In the genomic region with DNA sequence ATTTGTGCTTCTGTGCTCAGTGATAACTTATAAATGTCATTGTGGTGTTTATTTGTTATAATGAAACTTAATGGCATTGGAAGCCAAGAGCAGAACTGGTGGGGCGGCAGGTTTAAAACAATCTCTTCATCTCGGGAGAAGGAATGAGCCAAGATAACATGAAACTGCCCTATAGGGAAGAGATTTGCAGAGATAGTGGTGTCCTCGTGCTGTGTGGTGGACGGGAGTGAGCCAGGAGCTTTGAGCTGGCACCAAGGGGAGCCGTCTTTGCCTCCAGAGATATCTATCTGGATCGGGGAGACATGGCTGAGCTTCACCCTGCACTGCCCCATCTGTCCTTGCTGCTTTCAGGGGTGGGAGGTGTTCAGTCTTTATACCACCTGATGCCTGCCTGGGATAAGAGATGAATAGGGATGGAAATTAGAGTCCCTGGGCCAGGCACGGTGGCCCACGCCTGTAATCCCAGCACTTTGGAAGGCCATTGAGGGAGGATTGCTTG, we compare ENCODE assay signal across 21 cellular contexts.
DNase-seq lines count a peak whose midpoint lies in the region; ATAC-seq and TF ChIP-seq lines count a peak whose summit lies in the region.
"Had no signal": no experiment of that assay in that cellular context is flagged by ENCODE, and none has a peak within 500 bp of the region (broad histone marks: within the 10 kb centered on the region; RNA-seq: fewer than 3 reads in every experiment).

No MANE protein-coding gene starts in this region.

- peak; percentile 51 for DNase-seq in NCI-H82 (lab: John Stamatoyannopoulos, UW)
- DNase-seq in NCI-H82 treated with DMSO at 0.1 percent for 48 hours (lab: John Stamatoyannopoulos, UW; ENCODE audit: unreplicated experiment), result no peak
- no peak for DNase-seq in hepatocyte (ENCODE audit: low spot score)
- DNase-seq in Right ventricle myocardium inferior (ENCODE audit: missing footprints), result no peak
- DNase-seq in NCI-H524 (lab: John Stamatoyannopoulos, UW), result no peak
- no peak for DNase-seq in activated T-helper 2 cell treated with anti-CD3 and anti-CD28 coated beads, Interferon-gamma antibody, Interleukin-2, Interleukin-4, amounts not matched to agents 10 μg/mL and 5 μg/mL and 100 μg/mL, durations not matched to agents 14 hours and 24 hours and 36 hours (ENCODE audit: low spot score)
- DNase-seq: CD4-positive, alpha-beta memory T cell; COR-L47; GF-D8; KG1; NCI-H1694; NCI-H2029 treated with DMSO at 0.1 percent for 48 hours; NCI-H2171; NCI-H526; SHP77 treated with DMSO at 0.1 percent for 48 hours had no signal

- no peak overlapping the region for H3K4me3 Mint-ChIP-seq in activated T-helper 2 cell treated with anti-CD3 and anti-CD28 coated beads, Interferon-gamma antibody, Interleukin-2, Interleukin-4, amounts not matched to agents 10 μg/mL and 5 μg/mL and 100 μg/mL, durations not matched to agents 14 hours and 24 hours and 36 hours (ENCODE audit: low read depth)
- H3K4me3 Mint-ChIP-seq: CD4-positive, alpha-beta memory T cell had no signal

- no peaks in the 10 kb centered on the region for H3K36me3 Mint-ChIP-seq in activated T-helper 2 cell treated with anti-CD3 and anti-CD28 coated beads, Interferon-gamma antibody, Interleukin-2, Interleukin-4, amounts not matched to agents 10 μg/mL and 5 μg/mL and 100 μg/mL, durations not matched to agents 14 hours and 24 hours and 36 hours (ENCODE audit: low read depth)
- H3K36me3 Mint-ChIP-seq: CD4-positive, alpha-beta memory T cell had no signal

- 47% methylated on average over 8 of the region's 8 CpGs for WGBS in hepatocyte (ENCODE audit: low lambda C conversion rate, missing lambda C conversion rate)

- no peaks in the 10 kb centered on the region for H3K9me2 ChIP-seq in hepatocyte (replicated peaks; ENCODE audit: insufficient read depth)

- no peaks in the 10 kb centered on the region for H3K36me3 ChIP-seq in hepatocyte (replicated peaks; ENCODE audit: insufficient read depth, low read depth)
- H3K36me3 ChIP-seq: BLaER1 treated with 17β-estradiol and CSF1 and Interleukin-3, amounts not matched to agents 10 nM and 100 nM; MG63 had no signal

- peaks cover 6% of the 10 kb centered on the region for H3K27me3 ChIP-seq in hepatocyte
- H3K27me3 ChIP-seq: BLaER1 treated with 17β-estradiol and CSF1 and Interleukin-3, amounts not matched to agents 10 nM and 100 nM; MG63 had no signal

- H3K4me1 ChIP-seq in hepatocyte (ENCODE audit: insufficient read depth), result no peaks in the 10 kb centered on the region

- TF ChIP-seq CTCF in VCaP (conservative IDR thresholded peaks at IDR 0.05) (no peak), hepatocyte (IDR thresholded peaks at IDR 0.05; ENCODE audit: poor library complexity) (no peak)

- ATAC-seq in Right ventricle myocardium inferior, result no peak
- ATAC-seq: HCT116, Panc1 had no signal

- no peak overlapping the region for H2AFZ ChIP-seq in hepatocyte

- H3K27ac Mint-ChIP-seq in activated T-helper 2 cell treated with anti-CD3 and anti-CD28 coated beads, Interferon-gamma antibody, Interleukin-2, Interleukin-4, amounts not matched to agents 10 μg/mL and 5 μg/mL and 100 μg/mL, durations not matched to agents 14 hours and 24 hours and 36 hours, result no peak overlapping the region

- no peaks in the 10 kb centered on the region for H3K79me2 ChIP-seq in hepatocyte

- H3K9me3 Mint-ChIP-seq in activated T-helper 2 cell treated with anti-CD3 and anti-CD28 coated beads, Interferon-gamma antibody, Interleukin-2, Interleukin-4, amounts not matched to agents 10 μg/mL and 5 μg/mL and 100 μg/mL, durations not matched to agents 14 hours and 24 hours and 36 hours, result no peaks in the 10 kb centered on the region
- H3K9me3 Mint-ChIP-seq: CD4-positive, alpha-beta memory T cell had no signal

- peak overlapping the region; percentile 99 for H3K27ac ChIP-seq in VCaP
- no peak overlapping the region for H3K27ac ChIP-seq in hepatocyte
- H3K27ac ChIP-seq: BLaER1 treated with 17β-estradiol and CSF1 and Interleukin-3, amounts not matched to agents 10 nM and 100 nM; RWPE1 had no signal

- no peaks in the 10 kb centered on the region for H3K4me1 Mint-ChIP-seq in activated T-helper 2 cell treated with anti-CD3 and anti-CD28 coated beads, Interferon-gamma antibody, Interleukin-2, Interleukin-4, amounts not matched to agents 10 μg/mL and 5 μg/mL and 100 μg/mL, durations not matched to agents 14 hours and 24 hours and 36 hours (ENCODE audit: low read depth)

- H4K20me1 ChIP-seq in hepatocyte (ENCODE audit: insufficient read depth, poor library complexity, severe bottlenecking), result no peaks in the 10 kb centered on the region

- H3K4me2 ChIP-seq in hepatocyte, result peak overlapping the region; percentile 42
- H3K4me2 ChIP-seq: BLaER1 treated with 17β-estradiol and CSF1 and Interleukin-3, amounts not matched to agents 10 nM and 100 nM had no signal

- H3K4me3 ChIP-seq in hepatocyte, result no peak overlapping the region
- H3K4me3 ChIP-seq: BLaER1 treated with 17β-estradiol and CSF1 and Interleukin-3, amounts not matched to agents 10 nM and 100 nM; MG63 had no signal

- no peaks in the 10 kb centered on the region for H3K9me3 ChIP-seq in hepatocyte (ENCODE audit: low read depth)
- H3K9me3 ChIP-seq: BLaER1 treated with 17β-estradiol and CSF1 and Interleukin-3, amounts not matched to agents 10 nM and 100 nM; MG63 had no signal

- peaks cover 6% of the 10 kb centered on the region for H3K27me3 Mint-ChIP-seq in activated T-helper 2 cell treated with anti-CD3 and anti-CD28 coated beads, Interferon-gamma antibody, Interleukin-2, Interleukin-4, amounts not matched to agents 10 μg/mL and 5 μg/mL and 100 μg/mL, durations not matched to agents 14 hours and 24 hours and 36 hours (ENCODE audit: low read depth)

- intact Hi-C loops in Right ventricle myocardium inferior (cut with DNase I), result no loop called here
- intact Hi-C loops in activated T-helper 2 cell treated with anti-CD3 and anti-CD28 coated beads, Interferon-gamma antibody, Interleukin-2, Interleukin-4, amounts not matched to agents 10 μg/mL and 5 μg/mL and 100 μg/mL, durations not matched to agents 14 hours and 24 hours and 36 hours (cut with micrococcal nuclease), result no loop called here
